ENCODE assay signal across 17 cellular contexts in genomic region chr7:151291206-151291605, GRCh38. TPM values are rescaled to one million over a fixed set of nuclear protein-coding genes. Genes with fewer than 3 reads are reported as not detected.
DNase-seq lines count a peak whose midpoint lies in the region; ATAC-seq and TF ChIP-seq lines count a peak whose summit lies in the region.
"Had no signal": no experiment of that assay in that cellular context is flagged by ENCODE, and none has a peak within 500 bp of the region (broad histone marks: within the 10 kb centered on the region; RNA-seq: fewer than 3 reads in every experiment).

No MANE protein-coding gene starts in this region.

- no peak for ATAC-seq in Right ventricle myocardium superior (ENCODE audit: poor library complexity)
- ATAC-seq in CD8-positive, alpha-beta T cell = no peak
- ATAC-seq: GM12878 had no signal

- H3K9me3 ChIP-seq in endodermal cell (ENCODE audit: control insufficient read depth, low read length) = peaks cover 5% of the 10 kb centered on the region
- no peaks in the 10 kb centered on the region for H3K9me3 ChIP-seq in CD8-positive, alpha-beta T cell (ENCODE audit: low read length)
- peaks cover 3% of the 10 kb centered on the region for H3K9me3 ChIP-seq in left ventricle myocardium inferior (replicated peaks)
- H3K9me3 ChIP-seq: HAP-1 had no signal

- H3K4me1 ChIP-seq in endodermal cell (ENCODE audit: control insufficient read depth, insufficient read depth, low read length) (no peaks in the 10 kb centered on the region), left ventricle myocardium inferior (no peaks in the 10 kb centered on the region)
- no peaks in the 10 kb centered on the region for H3K4me1 ChIP-seq in CD8-positive, alpha-beta T cell (ENCODE audit: insufficient read depth, low read length)
- H3K4me1 ChIP-seq: BLaER1, HAP-1 had no signal

- WGBS in endodermal cell (ENCODE audit: insufficient coverage in 1 of 2, insufficient read length in 1 of 2), 2 experiments = 94% methylated on average over 2 of the region's 2 CpGs; no CpG with 5 or more reads in 1 of the 2 experiments

- H3K27me3 Mint-ChIP-seq in endodermal cell (ENCODE audit: insufficient read depth) = peaks cover 36% of the 10 kb centered on the region
- H3K27me3 Mint-ChIP-seq in CD8-positive, alpha-beta T cell (ENCODE audit: low read depth) = peaks cover 7% of the 10 kb centered on the region

- H3K9ac ChIP-seq in endodermal cell (ENCODE audit: extremely low read depth, low read length, poor library complexity, severe bottlenecking) = no peak overlapping the region
- H3K9ac ChIP-seq: BLaER1 had no signal

- H3K4me3 Mint-ChIP-seq in endodermal cell = no peak overlapping the region
- no peak overlapping the region for H3K4me3 Mint-ChIP-seq in CD8-positive, alpha-beta T cell
- H3K4me3 Mint-ChIP-seq: CD14-positive monocyte; CD4-positive, alpha-beta memory T cell had no signal

- peaks cover 19% of the 10 kb centered on the region for H3K27me3 ChIP-seq in endodermal cell (ENCODE audit: control insufficient read depth, insufficient read depth, low read length, poor library complexity, severe bottlenecking)
- H3K27me3 ChIP-seq in CD8-positive, alpha-beta T cell (ENCODE audit: insufficient read depth, low read length) = no peaks in the 10 kb centered on the region
- peaks cover 20% of the 10 kb centered on the region for H3K27me3 ChIP-seq in left ventricle myocardium inferior (ENCODE audit: low read depth)
- H3K27me3 ChIP-seq: BLaER1 had no signal

- TF ChIP-seq CTCF in endodermal cell (conservative IDR thresholded peaks at IDR 0.05) = no peak
- no peak for TF ChIP-seq CTCF in CD8-positive, alpha-beta T cell (IDR thresholded peaks at IDR 0.05)
- no peak for TF ChIP-seq CTCF in left ventricle myocardium inferior (IDR thresholded peaks at IDR 0.05; ENCODE audit: borderline replicate concordance)

- peaks cover 7% of the 10 kb centered on the region for H3K9me3 Mint-ChIP-seq in endodermal cell
- H3K9me3 Mint-ChIP-seq in CD8-positive, alpha-beta T cell = peaks cover under 1% of the 10 kb centered on the region

- no peak overlapping the region for H3K4me3 ChIP-seq in endodermal cell (ENCODE audit: low read length)
- H3K4me3 ChIP-seq in CD8-positive, alpha-beta T cell (ENCODE audit: low read depth, low read length) = no peak overlapping the region
- H3K4me3 ChIP-seq in left ventricle myocardium inferior = no peak overlapping the region
- H3K4me3 ChIP-seq: BLaER1, GM12878, HAP-1 had no signal

- CTCF ChIA-PET in CD8-positive, alpha-beta T cell (lab: Charles Lee) = interaction anchor here (2.3 kb wide), 1 partner anchor 13 kb away, joined by 6 read pairs; no protein-coding TSS in a partner anchor

- H3K4me1 Mint-ChIP-seq in endodermal cell = no peaks in the 10 kb centered on the region
- H3K4me1 Mint-ChIP-seq in CD8-positive, alpha-beta T cell (ENCODE audit: low read depth) = no peaks in the 10 kb centered on the region
- H3K4me1 Mint-ChIP-seq: CD4-positive, alpha-beta memory T cell had no signal

- no peak overlapping the region for H3K27ac Mint-ChIP-seq in endodermal cell
- no peak overlapping the region for H3K27ac Mint-ChIP-seq in CD8-positive, alpha-beta T cell
- H3K27ac Mint-ChIP-seq: CD4-positive, alpha-beta memory T cell had no signal

- H3K36me3 ChIP-seq in endodermal cell (ENCODE audit: control insufficient read depth, insufficient read depth, low read length) (no peaks in the 10 kb centered on the region), left ventricle myocardium inferior (no peaks in the 10 kb centered on the region)
- H3K36me3 ChIP-seq in CD8-positive, alpha-beta T cell (ENCODE audit: insufficient read depth, low read length) = no peaks in the 10 kb centered on the region
- H3K36me3 ChIP-seq: BLaER1, HAP-1 had no signal

- POLR2A ChIA-PET in CD8-positive, alpha-beta T cell (lab: Charles Lee) = no interaction called here

- DNase-seq in cardiac septum (ENCODE audit: low spot score) (peak; percentile 27), Right ventricle myocardium superior (no peak), endodermal cell (peak; percentile 9), posterior vena cava (ENCODE audit: low spot score) (peak; percentile 8), left ventricle myocardium inferior (no peak), DMS153 (lab: John Stamatoyannopoulos, UW) (no peak)
- DNase-seq in CD8-positive, alpha-beta T cell = no peak
- DNase-seq: 8988T; Calu3; CD4-positive, alpha-beta memory T cell; DMS53; DND-41; EL had no signal

- H3K27ac ChIP-seq in endodermal cell (ENCODE audit: low read depth, low read length) (no peak overlapping the region), left ventricle myocardium inferior (replicated peaks) (no peak overlapping the region)
- no peak overlapping the region for H3K27ac ChIP-seq in CD8-positive, alpha-beta T cell (ENCODE audit: low read depth, low read length)
- H3K27ac ChIP-seq: BLaER1 had no signal

- H3K36me3 Mint-ChIP-seq in endodermal cell (ENCODE audit: low read depth) = no peaks in the 10 kb centered on the region
- no peaks in the 10 kb centered on the region for H3K36me3 Mint-ChIP-seq in CD8-positive, alpha-beta T cell
- H3K36me3 Mint-ChIP-seq: CD14-positive monocyte had no signal

- intact Hi-C loops in cardiac septum (cut with DNase I) (no loop called here), Right ventricle myocardium superior (cut with DNase I) (no loop called here), posterior vena cava (cut with DNase I) (no loop called here), left ventricle myocardium inferior (cut with micrococcal nuclease) (no loop called here)
- intact Hi-C loops in CD8-positive, alpha-beta T cell (cut with DNase I, micrococcal nuclease) = no loop called here

RNA-seq across cellular contexts. Expression of gene SMARCD3, which starts 42.7 kb away (rescaled TPM):
- 112 TPM for total RNA-seq in cardiac septum
- total RNA-seq in Right ventricle myocardium superior = 131 TPM
- total RNA-seq in endodermal cell = 10 to 100 TPM; 40.0 to 43.5 TPM
- polyA plus RNA-seq in endodermal cell (2013, experiment 1 of 2) = 46.1 TPM
- polyA plus RNA-seq in endodermal cell (2013, experiment 2 of 2) = 41.7 TPM
- total RNA-seq in posterior vena cava = 10 to 100 TPM; 45.8 to 68.4 TPM
- 10 to 100 TPM; 25.6 to 28.0 TPM for total RNA-seq in CD8-positive, alpha-beta T cell
- total RNA-seq in left ventricle myocardium inferior = 104 TPM

RNA-seq across cellular contexts. Expression of gene NUB1, which starts 50.4 kb away (rescaled TPM):
- 32.6 TPM for total RNA-seq in cardiac septum
- total RNA-seq in Right ventricle myocardium superior = 30.8 TPM
- total RNA-seq in endodermal cell = 10 to 100 TPM; 50.2 to 64.7 TPM
- polyA plus RNA-seq in endodermal cell (2013, experiment 1 of 2) = 49.7 TPM
- 48.8 TPM for polyA plus RNA-seq in endodermal cell (2013, experiment 2 of 2)
- total RNA-seq in posterior vena cava = 10 to 100 TPM; 33.0 to 37.9 TPM
- total RNA-seq in CD8-positive, alpha-beta T cell = 10 to 100 TPM; 78.4 to 81.2 TPM
- total RNA-seq in left ventricle myocardium inferior = 39.5 TPM

RNA-seq across cellular contexts. Expression of gene CHPF2, which starts 58.9 kb away (rescaled TPM):
- 31.0 TPM for total RNA-seq in cardiac septum
- total RNA-seq in Right ventricle myocardium superior = 10.5 TPM
- 10 to 100 TPM; 31.9 to 35.6 TPM for total RNA-seq in endodermal cell
- 23.1 TPM for polyA plus RNA-seq in endodermal cell (2013, experiment 1 of 2)
- 19.4 TPM for polyA plus RNA-seq in endodermal cell (2013, experiment 2 of 2)
- total RNA-seq in posterior vena cava = 10 to 100 TPM; 37.5 to 40.7 TPM
- 10 to 100 TPM; 24.7 to 24.9 TPM for total RNA-seq in CD8-positive, alpha-beta T cell
- total RNA-seq in left ventricle myocardium inferior = 17.3 TPM

Comparison
In these comparisons a context has a peak if more than half of its experiments do, and no peak if none do; other contexts are left out.
1. DNase-seq: peak in cardiac septum (single experiment), endodermal cell (single experiment) and posterior vena cava (single experiment); none in Right ventricle myocardium superior (single experiment), CD8-positive, alpha-beta T cell (0 of 7), left ventricle myocardium inferior (single experiment) and DMS153 (single experiment).